In the genomic region with DNA sequence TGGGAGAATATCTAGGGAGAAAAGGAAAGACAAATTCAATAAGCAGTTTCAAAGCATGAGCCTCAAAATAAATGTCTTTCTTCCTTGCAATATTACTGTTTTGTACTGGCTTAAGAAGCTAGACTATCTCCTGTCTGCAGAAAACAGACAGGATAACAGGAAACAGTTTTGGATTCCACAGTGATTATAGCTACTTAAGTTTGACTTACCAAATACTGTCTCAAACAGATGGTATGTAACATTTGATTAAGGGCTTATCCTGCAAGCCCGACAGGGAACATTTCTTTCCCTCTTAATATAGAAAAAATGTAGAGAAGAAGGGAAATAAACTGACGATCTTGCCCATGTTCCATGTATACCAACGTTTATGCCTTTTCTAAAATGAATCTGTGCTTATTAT, we compare ENCODE assay signal across 18 cellular contexts.
A peak's percentile ranks its signal among the peaks of the same experiment; 100 is the strongest.
DNase-seq lines count a peak whose midpoint lies in the region; ATAC-seq and TF ChIP-seq lines count a peak whose summit lies in the region.
"Had no signal": no experiment of that assay in that cellular context is flagged by ENCODE, and none has a peak within 500 bp of the region (broad histone marks: within the 10 kb centered on the region; RNA-seq: fewer than 3 reads in every experiment).

No MANE protein-coding gene starts in this region.

- in situ Hi-C loops in astrocyte of the spinal cord (cut with HindIII; ENCODE audit: low sequenced_read_pairs) = no loop called here

- peaks cover 3% of the 10 kb centered on the region for H3K9me3 Mint-ChIP-seq in activated T-cell treated with anti-CD3 and anti-CD28 coated beads, Interleukin-2, amount 50 U/mL, for 24 hours

- TF ChIP-seq EP300 in gastroesophageal sphincter (IDR thresholded peaks at IDR 0.05) = no peak
- TF ChIP-seq EP300 in tibial nerve (IDR thresholded peaks at IDR 0.05) = no peak

- DNase-seq in activated T-cell treated with anti-CD3 and anti-CD28 coated beads, Interleukin-2, amount 50 U/mL, for 24 hours = no peak
- DNase-seq in activated T-cell treated with anti-CD3 and anti-CD28 coated beads, Interleukin-2, amount 50 U/mL, for 48 hours = no peak
- DNase-seq in astrocyte of the spinal cord (ENCODE audit: low read depth, low spot score) = peak; percentile 54
- peak; percentile 49 for DNase-seq in superior temporal gyrus (ENCODE audit: extremely low spot score)
- DNase-seq in tibial nerve (ENCODE audit: low spot score in 2 of 2) = no peak
- no peak for DNase-seq in activated CD4-positive, alpha-beta T cell treated with anti-CD3 and anti-CD28 coated beads for 1 hour
- DNase-seq: activated CD4-positive, alpha-beta T cell treated with anti-CD3 and anti-CD28 coated beads, Interleukin-2, amount 50 U/mL, for 1 hour; Calu3; effector memory CD8-positive, alpha-beta T cell; heart left ventricle; left cardiac atrium; NCI-H748 treated with DMSO at 0.1 percent for 48 hours; stimulated activated CD4-positive, alpha-beta T cell treated with anti-CD3 and anti-CD28 coated beads, Interleukin-4, amount 100 ng/mL, for 4 hours; stimulated activated naive B cell treated with anti-CD40 and anti-IgM and Interleukin-4, amounts not matched to agents 10 μg/mL and 1 μg/mL and 100 μg/mL, for 72 hours; T-helper 2 cell had no signal

- H3K9me3 ChIP-seq in gastroesophageal sphincter (no peaks in the 10 kb centered on the region), tibial nerve (no peaks in the 10 kb centered on the region)

- H3K4me3 ChIP-seq in astrocyte of the spinal cord (ENCODE audit: low read depth, low read length) (no peak overlapping the region), gastroesophageal sphincter (no peak overlapping the region), tibial nerve (no peak overlapping the region)
- H3K4me3 ChIP-seq: heart left ventricle had no signal

- H3K4me3 Mint-ChIP-seq in activated T-cell treated with anti-CD3 and anti-CD28 coated beads, Interleukin-2, amount 50 U/mL, for 24 hours = no peak overlapping the region
- H3K4me3 Mint-ChIP-seq: activated T-helper 1 cell treated with anti-CD3 and anti-CD28 coated beads, Interleukin-12 subunit alpha, Interleukin-12 subunit beta, Interleukin-2, Interleukin-4 antibody, amounts not matched to agents 30 ng/mL and 10 ng/mL and 1 ng/mL, durations not matched to agents 14 hours and 24 hours and 36 hours; effector memory CD8-positive, alpha-beta T cell; stimulated activated naive B cell treated with anti-CD40 and anti-IgM and Interleukin-4, amounts not matched to agents 10 μg/mL and 1 μg/mL and 100 μg/mL, for 72 hours had no signal

- ATAC-seq in gastroesophageal sphincter = no peak
- no peak for ATAC-seq in GM21390 (IDR thresholded peaks at IDR 0.05; ENCODE audit: unreplicated experiment)
- ATAC-seq: effector memory CD8-positive, alpha-beta T cell; left cardiac atrium had no signal

- H3K36me3 ChIP-seq in gastroesophageal sphincter = no peaks in the 10 kb centered on the region
- H3K36me3 ChIP-seq in tibial nerve = no peaks in the 10 kb centered on the region
- H3K36me3 ChIP-seq: heart left ventricle had no signal

- TF ChIP-seq CTCF in astrocyte of the spinal cord (IDR thresholded peaks at IDR 0.05; ENCODE audit: low read depth, low read length) (no peak), gastroesophageal sphincter (IDR thresholded peaks at IDR 0.05) (no peak), tibial nerve (IDR thresholded peaks at IDR 0.05) (no peak)

- no peak for TF ChIP-seq POLR2A in gastroesophageal sphincter (IDR thresholded peaks at IDR 0.05)
- TF ChIP-seq POLR2A in tibial nerve (IDR thresholded peaks at IDR 0.05) = no peak

- no peaks in the 10 kb centered on the region for H3K36me3 Mint-ChIP-seq in activated T-cell treated with anti-CD3 and anti-CD28 coated beads, Interleukin-2, amount 50 U/mL, for 24 hours (ENCODE audit: low read depth)

- H3K4me1 ChIP-seq in gastroesophageal sphincter (peaks cover 10 to 66% (median 14%) of the 10 kb centered on the region in 3 donors), tibial nerve (peaks cover 0 to 9% (median 2%) of the 10 kb centered on the region in 4 donors)

- H3K4me1 Mint-ChIP-seq in activated T-cell treated with anti-CD3 and anti-CD28 coated beads, Interleukin-2, amount 50 U/mL, for 24 hours (ENCODE audit: low read depth) = peaks cover 34% of the 10 kb centered on the region

- no peaks in the 10 kb centered on the region for H3K27me3 ChIP-seq in gastroesophageal sphincter
- no peaks in the 10 kb centered on the region for H3K27me3 ChIP-seq in tibial nerve
- H3K27me3 ChIP-seq: heart left ventricle had no signal

- 0 to 14% methylated on average over 3 of the region's 3 CpGs for WGBS in gastroesophageal sphincter (ENCODE audit: low coverage in 1 of 2), 2 donors
- 53 to 55% methylated on average over 3 of the region's 3 CpGs for WGBS in tibial nerve, 2 donors

- peak overlapping the region; percentile 61 to 77 (median 73) for H3K27ac ChIP-seq in gastroesophageal sphincter
- peak overlapping the region in 2 of 4 donors; percentile 2 to 15 for H3K27ac ChIP-seq in tibial nerve

- no peaks in the 10 kb centered on the region for H3K27me3 Mint-ChIP-seq in activated T-cell treated with anti-CD3 and anti-CD28 coated beads, Interleukin-2, amount 50 U/mL, for 24 hours
- H3K27me3 Mint-ChIP-seq: stimulated activated naive B cell treated with anti-CD40 and anti-IgM and Interleukin-4, amounts not matched to agents 10 μg/mL and 1 μg/mL and 100 μg/mL, for 72 hours had no signal

- H3K27ac Mint-ChIP-seq in activated T-cell treated with anti-CD3 and anti-CD28 coated beads, Interleukin-2, amount 50 U/mL, for 24 hours = peak overlapping the region; percentile 88
- H3K27ac Mint-ChIP-seq: activated T-helper 1 cell treated with anti-CD3 and anti-CD28 coated beads, Interleukin-12 subunit alpha, Interleukin-12 subunit beta, Interleukin-2, Interleukin-4 antibody, amounts not matched to agents 30 ng/mL and 10 ng/mL and 1 ng/mL, durations not matched to agents 14 hours and 24 hours and 36 hours; effector memory CD8-positive, alpha-beta T cell; stimulated activated naive B cell treated with anti-CD40 and anti-IgM and Interleukin-4, amounts not matched to agents 10 μg/mL and 1 μg/mL and 100 μg/mL, for 72 hours had no signal

Comparison
In these comparisons a context has a peak if more than half of its experiments do, and no peak if none do; other contexts are left out.
1. DNase-seq: peak in astrocyte of the spinal cord (single experiment) and superior temporal gyrus (single experiment); none in activated T-cell treated with anti-CD3 and anti-CD28 coated beads, Interleukin-2, amount 50 U/mL, for 24 hours (single experiment), activated T-cell treated with anti-CD3 and anti-CD28 coated beads, Interleukin-2, amount 50 U/mL, for 48 hours (0 of 2), tibial nerve (0 of 2) and activated CD4-positive, alpha-beta T cell treated with anti-CD3 and anti-CD28 coated beads for 1 hour (single experiment).